In the genomic region with DNA sequence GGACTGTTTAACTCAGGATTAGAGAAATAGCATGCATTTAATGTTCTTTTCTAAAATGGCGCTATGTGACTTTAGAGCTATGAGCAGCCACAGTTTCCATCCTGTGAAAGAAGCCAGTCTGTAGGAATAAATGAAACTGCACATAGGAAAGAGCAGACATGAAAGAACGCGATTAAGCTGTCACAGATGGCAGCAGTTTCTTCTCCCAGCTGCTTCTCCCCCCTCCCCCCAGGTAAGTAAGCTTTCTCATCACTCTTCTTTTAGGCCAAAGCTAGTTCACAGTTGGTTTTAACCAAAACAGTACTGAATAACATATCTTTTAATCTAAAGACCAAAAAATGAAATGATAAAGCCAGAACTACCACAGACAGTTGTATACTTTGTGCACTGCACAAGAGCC, we compare ENCODE assay signal across 36 cellular contexts.
"Had no signal": no experiment of that assay in that cellular context is flagged by ENCODE, and none has a peak within 500 bp of the region (broad histone marks: within the 10 kb centered on the region; RNA-seq: fewer than 3 reads in every experiment).

No MANE protein-coding gene starts in this region.

- H3K27ac Mint-ChIP-seq: activated CD4-positive, alpha-beta memory T cell treated with anti-CD3 and anti-CD28 coated beads, Interleukin-2, amount 10 ng/mL, durations not matched to agents 7 days and 5 days; activated CD4-positive, alpha-beta T cell treated with anti-CD3 and anti-CD28 coated beads for 36 hours; activated CD4-positive, alpha-beta T cell treated with anti-CD3 and anti-CD28 coated beads, Interleukin-2, amount 10 ng/mL, durations not matched to agents 7 days and 5 days; activated CD8-positive, alpha-beta memory T cell treated with anti-CD3 and anti-CD28 coated beads, Interleukin-2, amount 10 ng/mL, durations not matched to agents 7 days and 5 days; activated CD8-positive, alpha-beta T cell treated with anti-CD3 and anti-CD28 coated beads, Interleukin-2, amount 10 ng/mL, durations not matched to agents 7 days and 5 days; activated naive CD4-positive, alpha-beta T cell treated with anti-CD3 and anti-CD28 coated beads for 36 hours; activated naive CD4-positive, alpha-beta T cell treated with anti-CD3 and anti-CD28 coated beads, Interleukin-2, amount 50 U/mL, for 72 hours; activated naive CD8-positive, alpha-beta T cell treated with anti-CD3 and anti-CD28 coated beads for 36 hours; activated T-cell treated with anti-CD3 and anti-CD28 coated beads, Interleukin-2, amount 50 U/mL, for 24 hours; activated T-helper 2 cell treated with anti-CD3 and anti-CD28 coated beads, Interferon-gamma antibody, Interleukin-2, Interleukin-4, amounts not matched to agents 10 μg/mL and 5 μg/mL and 100 μg/mL, durations not matched to agents 14 hours and 24 hours and 36 hours; T-helper 1 cell treated with Interleukin-12 subunit alpha and Interleukin-12 subunit beta and Interleukin-4 antibody, amounts not matched to agents 30 μg/mL and 1 μg/mL, for 36 hours; T-helper 2 cell treated with Interferon-gamma antibody and Interleukin-4, amounts not matched to agents 5 μg/mL and 100 μg/mL, for 36 hours; WTC11 had no signal

- H3K27me3 Mint-ChIP-seq: activated CD4-positive, alpha-beta memory T cell treated with anti-CD3 and anti-CD28 coated beads, Interleukin-2, amount 10 ng/mL, durations not matched to agents 7 days and 5 days; activated CD4-positive, alpha-beta T cell treated with anti-CD3 and anti-CD28 coated beads for 36 hours; activated CD4-positive, alpha-beta T cell treated with anti-CD3 and anti-CD28 coated beads, Interleukin-2, amount 10 ng/mL, durations not matched to agents 7 days and 5 days; activated CD8-positive, alpha-beta memory T cell treated with anti-CD3 and anti-CD28 coated beads, Interleukin-2, amount 10 ng/mL, durations not matched to agents 7 days and 5 days; activated naive CD8-positive, alpha-beta T cell treated with anti-CD3 and anti-CD28 coated beads for 36 hours; activated T-cell treated with anti-CD3 and anti-CD28 coated beads, Interleukin-2, amount 50 U/mL, for 24 hours had no signal

- ATAC-seq: activated CD4-positive, alpha-beta T cell treated with anti-CD3 and anti-CD28 coated beads for 36 hours; activated CD4-positive, CD25-positive, alpha-beta regulatory T cell treated with anti-CD3 and anti-CD28 coated beads, Interleukin-2, amount 50 U/mL, for 24 hours; activated CD8-positive, alpha-beta memory T cell treated with anti-CD3 and anti-CD28 coated beads, Interleukin-2, amount 10 ng/mL, durations not matched to agents 7 days and 5 days; activated CD8-positive, alpha-beta T cell treated with anti-CD3 and anti-CD28 coated beads, Interleukin-2, amount 10 ng/mL, durations not matched to agents 7 days and 5 days; activated naive CD4-positive, alpha-beta T cell treated with anti-CD3 and anti-CD28 coated beads, Interleukin-2, amount 50 U/mL, for 72 hours; body of pancreas; WTC11 had no signal

- FAIRE-seq: astrocyte, TTC549 had no signal

- H3K27ac ChIP-seq: adrenal gland, body of pancreas, brain microvascular endothelial cell, breast epithelium, VCaP had no signal

- H3K4me1 Mint-ChIP-seq: activated CD4-positive, alpha-beta memory T cell treated with anti-CD3 and anti-CD28 coated beads, Interleukin-2, amount 10 ng/mL, durations not matched to agents 7 days and 5 days; activated CD4-positive, alpha-beta T cell treated with anti-CD3 and anti-CD28 coated beads for 36 hours; activated CD4-positive, alpha-beta T cell treated with anti-CD3 and anti-CD28 coated beads, Interleukin-2, amount 10 ng/mL, durations not matched to agents 7 days and 5 days; activated CD8-positive, alpha-beta memory T cell treated with anti-CD3 and anti-CD28 coated beads, Interleukin-2, amount 10 ng/mL, durations not matched to agents 7 days and 5 days; activated naive CD8-positive, alpha-beta T cell treated with anti-CD3 and anti-CD28 coated beads for 36 hours; WTC11 had no signal

- H3K9me3 Mint-ChIP-seq: WTC11 had no signal

- H3K4me3 ChIP-seq: adrenal gland, body of pancreas, breast epithelium had no signal

- H3K27me3 ChIP-seq: adrenal gland, body of pancreas, brain microvascular endothelial cell, breast epithelium had no signal

- H3K4me3 Mint-ChIP-seq: activated CD4-positive, alpha-beta memory T cell treated with anti-CD3 and anti-CD28 coated beads, Interleukin-2, amount 10 ng/mL, durations not matched to agents 7 days and 5 days; activated CD4-positive, alpha-beta T cell treated with anti-CD3 and anti-CD28 coated beads for 36 hours; activated CD4-positive, alpha-beta T cell treated with anti-CD3 and anti-CD28 coated beads, Interleukin-2, amount 10 ng/mL, durations not matched to agents 7 days and 5 days; activated CD8-positive, alpha-beta memory T cell treated with anti-CD3 and anti-CD28 coated beads, Interleukin-2, amount 10 ng/mL, durations not matched to agents 7 days and 5 days; activated CD8-positive, alpha-beta T cell treated with anti-CD3 and anti-CD28 coated beads, Interleukin-2, amount 10 ng/mL, durations not matched to agents 7 days and 5 days; activated naive CD4-positive, alpha-beta T cell treated with anti-CD3 and anti-CD28 coated beads for 36 hours; activated naive CD8-positive, alpha-beta T cell treated with anti-CD3 and anti-CD28 coated beads for 36 hours; activated T-cell treated with anti-CD3 and anti-CD28 coated beads, Interleukin-2, amount 50 U/mL, for 24 hours; T-helper 1 cell treated with Interleukin-12 subunit alpha and Interleukin-12 subunit beta and Interleukin-4 antibody, amounts not matched to agents 30 μg/mL and 1 μg/mL, for 36 hours; T-helper 2 cell treated with Interferon-gamma antibody and Interleukin-4, amounts not matched to agents 5 μg/mL and 100 μg/mL, for 36 hours; WTC11 had no signal

- H3K36me3 ChIP-seq: adrenal gland, brain microvascular endothelial cell, breast epithelium had no signal

- H3K9me3 ChIP-seq: adrenal gland, body of pancreas had no signal

- DNase-seq: activated CD4-positive, alpha-beta memory T cell treated with anti-CD3 and anti-CD28 coated beads, Interleukin-2, amount 10 ng/mL, durations not matched to agents 7 days and 5 days; activated CD4-positive, alpha-beta T cell treated with anti-CD3 and anti-CD28 coated beads for 1 hour; activated CD4-positive, alpha-beta T cell treated with anti-CD3 and anti-CD28 coated beads for 36 hours; activated CD4-positive, alpha-beta T cell treated with anti-CD3 and anti-CD28 coated beads for 48 hours; activated CD4-positive, alpha-beta T cell treated with anti-CD3 and anti-CD28 coated beads, Interleukin-2, amount 10 ng/mL, durations not matched to agents 7 days and 5 days; activated CD4-positive, alpha-beta T cell treated with anti-CD3 and anti-CD28 coated beads, Interleukin-2, amount 50 U/mL, for 48 hours; activated CD4-positive, CD25-positive, alpha-beta regulatory T cell; activated CD8-positive, alpha-beta memory T cell treated with anti-CD3 and anti-CD28 coated beads for 24 hours; activated CD8-positive, alpha-beta memory T cell treated with anti-CD3 and anti-CD28 coated beads, Interleukin-2, amount 10 ng/mL, durations not matched to agents 7 days and 5 days; activated CD8-positive, alpha-beta memory T cell treated with anti-CD3 and anti-CD28 coated beads, Interleukin-2, amount 50 U/mL, for 48 hours; activated CD8-positive, alpha-beta T cell treated with anti-CD3 and anti-CD28 coated beads, Interleukin-2, amount 10 ng/mL, durations not matched to agents 7 days and 5 days; activated effector memory CD4-positive, alpha-beta T cell treated with Interleukin-2 at 50 U/mL for 16 hours; activated gamma-delta T cell; activated naive CD4-positive, alpha-beta T cell treated with anti-CD3 and anti-CD28 coated beads for 36 hours; activated naive CD4-positive, alpha-beta T cell treated with anti-CD3 and anti-CD28 coated beads, Interleukin-2, amount 50 U/mL, for 16 hours; activated naive CD8-positive, alpha-beta T cell treated with anti-CD3 and anti-CD28 coated beads for 36 hours; activated T-cell treated with anti-CD3 and anti-CD28 coated beads, Interleukin-2, amount 50 U/mL, for 24 hours; activated T-cell treated with anti-CD3 and anti-CD28 coated beads, Interleukin-2, amount 50 U/mL, for 48 hours; adrenal gland; amniotic stem cell; aorta; body of pancreas; brain microvascular endothelial cell; central memory CD4-positive, alpha-beta T cell; T-helper 2 cell; T-helper 9 cell had no signal

- H3K36me3 Mint-ChIP-seq: activated CD8-positive, alpha-beta memory T cell treated with anti-CD3 and anti-CD28 coated beads, Interleukin-2, amount 10 ng/mL, durations not matched to agents 7 days and 5 days; activated naive CD8-positive, alpha-beta T cell treated with anti-CD3 and anti-CD28 coated beads for 36 hours; WTC11 had no signal
